Comparison of ENCODE assay signal across 2 cellular contexts in the genomic region with DNA sequence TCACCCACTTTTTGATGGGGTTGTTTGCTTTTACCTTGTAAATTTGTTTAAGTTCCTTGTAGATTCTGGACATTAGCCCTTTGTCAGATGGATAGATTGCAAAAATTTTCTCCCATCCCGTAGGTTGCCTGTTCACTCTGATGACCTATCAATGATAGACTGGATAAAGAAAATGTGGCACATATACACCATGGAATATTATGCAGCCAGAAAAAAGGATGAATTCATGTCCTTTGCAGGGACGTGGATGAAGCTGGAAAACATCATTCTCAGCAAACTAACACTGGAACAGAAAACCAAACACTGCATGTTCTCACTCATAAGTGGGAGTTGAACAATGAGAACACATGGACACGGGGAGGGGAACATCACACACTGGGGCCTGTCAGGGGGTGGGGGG.
A peak's percentile ranks its signal among the peaks of the same experiment; 100 is the strongest.
TF ChIP-seq lines count a peak whose summit lies in the region.

No MANE protein-coding gene starts in this region.

TF ChIP-seq in HEK293, 187 proteins besides CTCF, POLR2A, EP300 and RAD21:
- TF ChIP-seq ZNF146 (tag by site-specific recombination; IDR thresholded peaks at IDR 0.05): peak; percentile 77

TF ChIP-seq in K562, 482 proteins besides CTCF, POLR2A, EP300 and RAD21:
- peak; percentile 57 for TF ChIP-seq ZNF146 (CRISPR knock-in tag; IDR thresholded peaks at IDR 0.05; ENCODE audit: unreplicated experiment)
